ENCODE assay signal across 9 cellular contexts in genomic region chrX:87338510-87338909, GRCh38.
A peak's percentile ranks its signal among the peaks of the same experiment; 100 is the strongest.
DNase-seq lines count a peak whose midpoint lies in the region; FAIRE-seq and TF ChIP-seq lines count a peak whose summit lies in the region.
"Had no signal": no experiment of that assay in that cellular context is flagged by ENCODE, and none has a peak within 500 bp of the region (broad histone marks: within the 10 kb centered on the region; RNA-seq: fewer than 3 reads in every experiment).

No MANE protein-coding gene starts in this region.

- no peaks in the 10 kb centered on the region for H3K36me3 Mint-ChIP-seq in astrocyte (ENCODE audit: low read depth, unreplicated experiment)
- H3K36me3 Mint-ChIP-seq in nephron (ENCODE audit: low read depth) = no peaks in the 10 kb centered on the region
- H3K36me3 Mint-ChIP-seq: activated naive CD8-positive, alpha-beta T cell treated with anti-CD3 and anti-CD28 coated beads, Interleukin-2, amount 10 ng/mL, durations not matched to agents 7 days and 5 days had no signal

- H3K27ac Mint-ChIP-seq in astrocyte (ENCODE audit: unreplicated experiment) (no peak overlapping the region), nephron (no peak overlapping the region)
- H3K27ac Mint-ChIP-seq: activated naive CD8-positive, alpha-beta T cell treated with anti-CD3 and anti-CD28 coated beads, Interleukin-2, amount 10 ng/mL, durations not matched to agents 7 days and 5 days had no signal

- DNase-seq in GM19239 (ENCODE audit: insufficient read length, low spot score) (no peak), astrocyte (ENCODE audit: low read depth) (no peak), esophagus squamous epithelium (lab: John Stamatoyannopoulos, UW) (no peak), HEK293T (ENCODE audit: extremely low spot score) (no peak), NCI-H2029 (lab: John Stamatoyannopoulos, UW) (no peak)
- no peak for DNase-seq in activated CD4-positive, alpha-beta T cell treated with anti-CD3 and anti-CD28 coated beads, Interleukin-2, amount 50 U/mL, for 48 hours
- DNase-seq: activated naive CD8-positive, alpha-beta T cell treated with anti-CD3 and anti-CD28 coated beads, Interleukin-2, amount 10 ng/mL, durations not matched to agents 7 days and 5 days had no signal

- TF ChIP-seq POLR2A in esophagus squamous epithelium (IDR thresholded peaks at IDR 0.05) = no peak

- no peaks in the 10 kb centered on the region for H3K9me3 Mint-ChIP-seq in astrocyte (ENCODE audit: unreplicated experiment)
- H3K9me3 Mint-ChIP-seq in nephron = no peaks in the 10 kb centered on the region
- H3K9me3 Mint-ChIP-seq: activated naive CD8-positive, alpha-beta T cell treated with anti-CD3 and anti-CD28 coated beads, Interleukin-2, amount 10 ng/mL, durations not matched to agents 7 days and 5 days had no signal

- H3K4me1 ChIP-seq in astrocyte (ENCODE audit: insufficient read depth, low read length) (no peaks in the 10 kb centered on the region), esophagus squamous epithelium (no peaks in the 10 kb centered on the region)

- H3K27me3 Mint-ChIP-seq in astrocyte (ENCODE audit: low read depth, unreplicated experiment) (no peaks in the 10 kb centered on the region), nephron (ENCODE audit: low read depth) (no peaks in the 10 kb centered on the region)
- H3K27me3 Mint-ChIP-seq: activated naive CD8-positive, alpha-beta T cell treated with anti-CD3 and anti-CD28 coated beads, Interleukin-2, amount 10 ng/mL, durations not matched to agents 7 days and 5 days had no signal

- H3K9me3 ChIP-seq in astrocyte (ENCODE audit: insufficient read depth, low read depth, low read length) = no peaks in the 10 kb centered on the region
- no peaks in the 10 kb centered on the region for H3K9me3 ChIP-seq in esophagus squamous epithelium

- no peak overlapping the region for H3K4me2 ChIP-seq in astrocyte (ENCODE audit: low read length)

- H3K27me3 ChIP-seq in astrocyte (ENCODE audit: insufficient read depth, low read length) (no peaks in the 10 kb centered on the region), esophagus squamous epithelium (no peaks in the 10 kb centered on the region)

- no peak overlapping the region for H3K27ac ChIP-seq in astrocyte (ENCODE audit: low read depth, low read length)
- no peak overlapping the region for H3K27ac ChIP-seq in esophagus squamous epithelium

- no peak overlapping the region for H3K4me3 Mint-ChIP-seq in astrocyte (ENCODE audit: unreplicated experiment)
- no peak overlapping the region for H3K4me3 Mint-ChIP-seq in nephron
- H3K4me3 Mint-ChIP-seq: activated naive CD8-positive, alpha-beta T cell treated with anti-CD3 and anti-CD28 coated beads, Interleukin-2, amount 10 ng/mL, durations not matched to agents 7 days and 5 days had no signal

- H3K4me3 ChIP-seq in astrocyte (ENCODE audit: insufficient read depth, low read depth, low read length) = no peak overlapping the region
- H3K4me3 ChIP-seq in esophagus squamous epithelium = no peak overlapping the region

- CTCF ChIA-PET in HEK293T (lab: Yijun Ruan, JAX) = no interaction called here

- FAIRE-seq in GM19239 (lab: Jason Lieb, UNC) (peak; percentile 18), astrocyte (lab: Jason Lieb, UNC) (no peak)

- H2AFZ ChIP-seq in astrocyte (ENCODE audit: low read depth, low read length) = no peak overlapping the region

- H4K20me1 ChIP-seq in astrocyte (ENCODE audit: insufficient read depth, low read length) = no peaks in the 10 kb centered on the region

- H3K36me3 ChIP-seq in astrocyte (ENCODE audit: insufficient read depth, low read length) (no peaks in the 10 kb centered on the region), esophagus squamous epithelium (no peaks in the 10 kb centered on the region)

- TF ChIP-seq CTCF in LNCAP (IDR thresholded peaks at IDR 0.05) (peak; percentile 35), astrocyte (IDR thresholded peaks at IDR 0.05; ENCODE audit: insufficient read depth, low read depth, low read length) (peak; percentile 20), nephron (IDR thresholded peaks at IDR 0.05; ENCODE audit: unreplicated experiment in 3 of 3) (peak; percentile 47 to 70 (median 52)), esophagus squamous epithelium (IDR thresholded peaks at IDR 0.05) (peak in 2 of 6 experiments; percentile 4 to 20)

- intact Hi-C loops in esophagus squamous epithelium (cut with DNase I) = no loop called here

- POLR2A ChIA-PET in HEK293T (lab: Yijun Ruan, JAX) = no interaction called here

- no peaks in the 10 kb centered on the region for H3K79me2 ChIP-seq in astrocyte (ENCODE audit: insufficient read depth, low read length)

- H3K9ac ChIP-seq in astrocyte (ENCODE audit: low read length) = no peak overlapping the region

- no peaks in the 10 kb centered on the region for H3K4me1 Mint-ChIP-seq in astrocyte (ENCODE audit: low read depth, unreplicated experiment)
- no peaks in the 10 kb centered on the region for H3K4me1 Mint-ChIP-seq in nephron
- H3K4me1 Mint-ChIP-seq: activated naive CD8-positive, alpha-beta T cell treated with anti-CD3 and anti-CD28 coated beads, Interleukin-2, amount 10 ng/mL, durations not matched to agents 7 days and 5 days had no signal

TF ChIP-seq in HEK293T, 16 proteins besides CTCF, POLR2A, EP300 and RAD21:
- no peak for TF ChIP-seq ZNF384 (IDR thresholded peaks at IDR 0.05)
- TF ChIP-seq SUZ12 (IDR thresholded peaks at IDR 0.05) = no peak
- TF ChIP-seq ARNT (IDR thresholded peaks at IDR 0.05) = no peak
- no peak for TF ChIP-seq NFRKB (IDR thresholded peaks at IDR 0.05)
- TF ChIP-seq, protein P1, sequence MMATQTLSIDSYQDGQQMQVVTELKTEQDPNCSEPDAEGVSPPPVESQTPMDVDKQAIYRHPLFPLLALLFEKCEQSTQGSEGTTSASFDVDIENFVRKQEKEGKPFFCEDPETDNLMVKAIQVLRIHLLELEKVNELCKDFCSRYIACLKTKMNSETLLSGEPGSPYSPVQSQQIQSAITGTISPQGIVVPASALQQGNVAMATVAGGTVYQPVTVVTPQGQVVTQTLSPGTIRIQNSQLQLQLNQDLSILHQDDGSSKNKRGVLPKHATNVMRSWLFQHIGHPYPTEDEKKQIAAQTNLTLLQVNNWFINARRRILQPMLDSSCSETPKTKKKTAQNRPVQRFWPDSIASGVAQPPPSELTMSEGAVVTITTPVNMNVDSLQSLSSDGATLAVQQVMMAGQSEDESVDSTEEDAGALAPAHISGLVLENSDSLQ (IDR thresholded peaks at IDR 0.05) = no peak
- TF ChIP-seq FOXA1 (IDR thresholded peaks at IDR 0.05) = no peak
- TF ChIP-seq BHLHE40 (IDR thresholded peaks at IDR 0.05; ENCODE audit: borderline replicate concordance) = no peak
- no peak for TF ChIP-seq FOXM1 (IDR thresholded peaks at IDR 0.05; ENCODE audit: borderline replicate concordance)
- TF ChIP-seq SP1 (IDR thresholded peaks at IDR 0.05) = no peak
- no peak for TF ChIP-seq FOXK2 (IDR thresholded peaks at IDR 0.05)
- TF ChIP-seq ELF4 (IDR thresholded peaks at IDR 0.05) = no peak
